In genomic region chr18:46609048-46609447, GRCh38 we compare ENCODE assay signal across 25 cellular contexts. TPM values are rescaled to one million over a fixed set of nuclear protein-coding genes. Genes with fewer than 3 reads are reported as not detected.
"Had no signal": no experiment of that assay in that cellular context is flagged by ENCODE, and none has a peak within 500 bp of the region (broad histone marks: within the 10 kb centered on the region; RNA-seq: fewer than 3 reads in every experiment).

No MANE protein-coding gene starts in this region.

- H3K9me3 ChIP-seq: adrenal gland, Peyer's patch, SJSA1 had no signal

- H3K4me3 Mint-ChIP-seq: activated CD8-positive, alpha-beta T cell treated with anti-CD3 and anti-CD28 coated beads for 36 hours; activated naive CD8-positive, alpha-beta T cell treated with anti-CD3 and anti-CD28 coated beads, Interleukin-2, amount 10 ng/mL, durations not matched to agents 7 days and 5 days; activated T-cell treated with anti-CD3 and anti-CD28 coated beads, Interleukin-2, amount 50 U/mL, for 72 hours; T-helper 1 cell treated with Interleukin-12 subunit alpha and Interleukin-12 subunit beta and Interleukin-4 antibody, amounts not matched to agents 30 μg/mL and 1 μg/mL, for 36 hours had no signal

- H3K36me3 Mint-ChIP-seq: activated naive CD8-positive, alpha-beta T cell treated with anti-CD3 and anti-CD28 coated beads, Interleukin-2, amount 10 ng/mL, durations not matched to agents 7 days and 5 days had no signal

- DNase-seq: activated CD4-positive, alpha-beta T cell treated with anti-CD3 and anti-CD28 coated beads for 4 hours; activated CD8-positive, alpha-beta memory T cell treated with anti-CD3 and anti-CD28 coated beads, Interleukin-2, amount 50 U/mL, for 4 hours; activated CD8-positive, alpha-beta T cell treated with anti-CD3 and anti-CD28 coated beads for 36 hours; activated gamma-delta T cell treated with Interleukin-2 at 50 U/mL for 16 hours; activated naive CD4-positive, alpha-beta T cell treated with anti-CD3 and anti-CD28 coated beads, Interleukin-2, amount 50 U/mL, for 16 hours; activated naive CD8-positive, alpha-beta T cell treated with anti-CD3 and anti-CD28 coated beads, Interleukin-2, amount 10 ng/mL, durations not matched to agents 7 days and 5 days; activated T-cell treated with anti-CD3 and anti-CD28 coated beads, Interleukin-2, amount 50 U/mL, for 72 hours; adrenal gland; anterior cingulate cortex; cerebellar nuclear complex; KG1; NCI-H1092; NCI-H1930; NCI-H446; NCI-H526; NCI-H774; Peyer's patch; Right ventricle myocardium superior had no signal

- H3K27ac ChIP-seq: adrenal gland, Peyer's patch, RWPE1, SJSA1 had no signal

- H3K4me1 ChIP-seq: adrenal gland, Peyer's patch, SJSA1 had no signal

- ATAC-seq: activated CD4-positive, CD25-positive, alpha-beta regulatory T cell treated with anti-CD3 and anti-CD28 coated beads, Interleukin-2, amount 50 U/mL, for 24 hours; activated CD8-positive, alpha-beta T cell treated with anti-CD3 and anti-CD28 coated beads for 36 hours; activated T-cell treated with anti-CD3 and anti-CD28 coated beads, Interleukin-2, amount 50 U/mL, for 72 hours had no signal

- H3K4me3 ChIP-seq: adrenal gland, Peyer's patch, SJSA1 had no signal

- H3K27me3 ChIP-seq: adrenal gland, Peyer's patch had no signal

- H3K9me3 Mint-ChIP-seq: activated CD8-positive, alpha-beta T cell treated with anti-CD3 and anti-CD28 coated beads for 36 hours; activated naive CD8-positive, alpha-beta T cell treated with anti-CD3 and anti-CD28 coated beads, Interleukin-2, amount 10 ng/mL, durations not matched to agents 7 days and 5 days; activated T-cell treated with anti-CD3 and anti-CD28 coated beads, Interleukin-2, amount 50 U/mL, for 72 hours; activated T-helper 2 cell treated with anti-CD3 and anti-CD28 coated beads, Interferon-gamma antibody, Interleukin-2, Interleukin-4, amounts not matched to agents 10 μg/mL and 5 μg/mL and 100 μg/mL, durations not matched to agents 14 hours and 24 hours and 36 hours; T-helper 1 cell treated with Interleukin-12 subunit alpha and Interleukin-12 subunit beta and Interleukin-4 antibody, amounts not matched to agents 30 μg/mL and 1 μg/mL, for 36 hours had no signal

- H3K27ac Mint-ChIP-seq: activated CD8-positive, alpha-beta T cell treated with anti-CD3 and anti-CD28 coated beads for 36 hours; activated naive CD8-positive, alpha-beta T cell treated with anti-CD3 and anti-CD28 coated beads, Interleukin-2, amount 10 ng/mL, durations not matched to agents 7 days and 5 days; activated T-cell treated with anti-CD3 and anti-CD28 coated beads, Interleukin-2, amount 50 U/mL, for 72 hours; activated T-helper 2 cell treated with anti-CD3 and anti-CD28 coated beads, Interferon-gamma antibody, Interleukin-2, Interleukin-4, amounts not matched to agents 10 μg/mL and 5 μg/mL and 100 μg/mL, durations not matched to agents 14 hours and 24 hours and 36 hours; T-helper 1 cell treated with Interleukin-12 subunit alpha and Interleukin-12 subunit beta and Interleukin-4 antibody, amounts not matched to agents 30 μg/mL and 1 μg/mL, for 36 hours had no signal

- H3K36me3 ChIP-seq: adrenal gland, Peyer's patch, SJSA1 had no signal

RNA-seq across cellular contexts. Expression of gene LOXHD1, which starts 48.0 kb away (rescaled TPM):
- total RNA-seq: activated T-helper 2 cell treated with anti-CD3 and anti-CD28 coated beads, Interferon-gamma antibody, Interleukin-2, Interleukin-4, amounts not matched to agents 10 μg/mL and 5 μg/mL and 100 μg/mL, durations not matched to agents 14 hours and 24 hours and 36 hours; LHCN-M2; M059J; SJSA1 had no signal
